In the genomic region with DNA sequence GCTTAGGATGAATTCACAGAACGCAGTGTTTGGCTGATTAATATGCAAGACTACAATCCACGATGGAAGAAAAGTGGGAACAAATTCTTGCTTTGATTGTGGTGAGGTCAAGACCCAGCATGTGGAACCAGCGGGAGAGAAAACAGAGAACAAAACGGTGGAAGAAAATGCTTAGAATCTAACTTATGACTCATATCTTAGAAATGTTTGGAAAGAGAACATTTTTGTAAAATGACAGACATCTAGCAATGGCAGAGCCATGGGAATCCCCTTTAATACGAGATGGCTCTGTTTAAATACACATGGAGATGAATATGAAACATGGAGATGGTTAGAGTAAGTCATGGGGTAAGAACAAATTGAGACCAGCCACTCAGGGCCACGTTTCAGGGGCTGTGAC, we compare ENCODE assay signal across 22 cellular contexts.
DNase-seq lines count a peak whose midpoint lies in the region; ATAC-seq and TF ChIP-seq lines count a peak whose summit lies in the region.
"Had no signal": no experiment of that assay in that cellular context is flagged by ENCODE, and none has a peak within 500 bp of the region (broad histone marks: within the 10 kb centered on the region; RNA-seq: fewer than 3 reads in every experiment).

No MANE protein-coding gene starts in this region.

- H3K4me1 ChIP-seq in HUES64 (ENCODE audit: insufficient read depth, low read length) = peaks cover 39% of the 10 kb centered on the region
- H3K4me1 ChIP-seq: ascending aorta, gastrocnemius medialis, pancreas, sigmoid colon, upper lobe of right lung had no signal

- DNase-seq in COLO829 (ENCODE audit: low spot score) = peak; percentile 1
- DNase-seq in astrocyte of the spinal cord (ENCODE audit: low read depth, low spot score) = peak; percentile 52
- peak; percentile 30 for DNase-seq in kidney tubule cell (ENCODE audit: low spot score)
- no peak for DNase-seq in NK-92 (lab: John Stamatoyannopoulos, UW; ENCODE audit: unreplicated experiment)
- no peak for DNase-seq in occipital lobe (lab: John Stamatoyannopoulos, UW)
- DNase-seq in activated CD4-positive, alpha-beta T cell treated with anti-CD3 and anti-CD28 coated beads, Interleukin-2, amount 50 U/mL, for 1 hour = no peak
- DNase-seq: activated CD4-positive, alpha-beta T cell treated with anti-CD3 and anti-CD28 coated beads, Interleukin-2, amount 10 ng/mL, durations not matched to agents 24 days and 14 days; activated naive CD4-positive, alpha-beta T cell treated with anti-CD3 and anti-CD28 coated beads for 36 hours; CD4-positive, CD25-positive, alpha-beta regulatory T cell; cortex of kidney; gastrocnemius medialis; H7; NCI-H1436; NCI-H2171 treated with DMSO at 0.1 percent for 48 hours; NCI-H774; pancreas; sigmoid colon; stimulated activated CD4-positive, alpha-beta T cell treated with anti-CD3 and anti-CD28 coated beads, Interleukin-2, amount 100 ng/mL, for 24 hours; upper lobe of right lung had no signal

- no peak for TF ChIP-seq CTCF in astrocyte of the spinal cord (IDR thresholded peaks at IDR 0.05; ENCODE audit: low read depth, low read length)

- H3K4me3 ChIP-seq in HUES64 (ENCODE audit: low read length) (peak overlapping the region; percentile 10; the same call in 1 of the 2 replicates), astrocyte of the spinal cord (ENCODE audit: low read depth, low read length) (no peak overlapping the region)
- H3K4me3 ChIP-seq: ascending aorta, gastrocnemius medialis, pancreas, sigmoid colon, upper lobe of right lung had no signal

- peak overlapping the region; percentile 11; the same call in 1 of the 2 replicates for H3K27ac ChIP-seq in HUES64 (ENCODE audit: low read depth, low read length)
- H3K27ac ChIP-seq: ascending aorta, gastrocnemius medialis, pancreas, sigmoid colon, upper lobe of right lung had no signal

- H3K27me3 ChIP-seq in HUES64 (ENCODE audit: insufficient read depth, low read length) = no peaks in the 10 kb centered on the region
- H3K27me3 ChIP-seq: ascending aorta, pancreas had no signal

- no peak for ATAC-seq in HG02623 (IDR thresholded peaks at IDR 0.05; ENCODE audit: unreplicated experiment)
- ATAC-seq: gastrocnemius medialis, pancreas, upper lobe of right lung had no signal

- in situ Hi-C loops in astrocyte of the spinal cord (cut with HindIII; ENCODE audit: low sequenced_read_pairs) = no loop called here

- WGBS in HUES64 = 26% methylated on average over 6 of the region's 6 CpGs

- H3K9me3 ChIP-seq in HUES64 (ENCODE audit: insufficient read depth, low read depth, low read length) = no peaks in the 10 kb centered on the region
- H3K9me3 ChIP-seq: ascending aorta, gastrocnemius medialis, pancreas, sigmoid colon, upper lobe of right lung had no signal

- H3K9ac ChIP-seq in HUES64 (ENCODE audit: low read depth, low read length) = peak overlapping the region; percentile 6; the same call in 1 of the 2 replicates

- no peaks in the 10 kb centered on the region for H3K36me3 ChIP-seq in HUES64 (ENCODE audit: insufficient read depth, low read length)
- H3K36me3 ChIP-seq: ascending aorta, gastrocnemius medialis, pancreas, sigmoid colon, upper lobe of right lung had no signal

Comparison
In these comparisons a context has a peak if more than half of its experiments do, and no peak if none do; other contexts are left out.
1. DNase-seq: peak in COLO829 (single experiment), astrocyte of the spinal cord (single experiment) and kidney tubule cell (single experiment); none in NK-92 (single experiment), occipital lobe (single experiment) and activated CD4-positive, alpha-beta T cell treated with anti-CD3 and anti-CD28 coated beads, Interleukin-2, amount 50 U/mL, for 1 hour (single experiment).